8 cellular contexts compared by ENCODE assay signal in genomic region chr4:185210102-185210981, GRCh38. TPM values are rescaled to one million over a fixed set of nuclear protein-coding genes. Genes with fewer than 3 reads are reported as not detected.
DNase-seq lines count a peak whose midpoint lies in the region; ATAC-seq, FAIRE-seq and TF ChIP-seq lines count a peak whose summit lies in the region.

No MANE protein-coding gene starts in this region.

- H3K9me3 Mint-ChIP-seq in astrocyte (ENCODE audit: unreplicated experiment) = no peaks in the 10 kb centered on the region

- H3K36me3 Mint-ChIP-seq in astrocyte (ENCODE audit: low read depth, unreplicated experiment) = no peaks in the 10 kb centered on the region

- no TSS peak for BruUV-seq in A673 (replicated peaks; lab: Mats Ljungman, UMichigan)

- H2AFZ ChIP-seq in astrocyte (ENCODE audit: low read depth, low read length) = peak overlapping the region; percentile 77

- peak overlapping the region; percentile 92 for H3K27ac Mint-ChIP-seq in astrocyte (ENCODE audit: unreplicated experiment)

- H3K27me3 Mint-ChIP-seq in astrocyte (ENCODE audit: low read depth, unreplicated experiment) = no peaks in the 10 kb centered on the region

- H3K4me1 ChIP-seq in A673 (ENCODE audit: insufficient read depth, low read length, poor library complexity, severe bottlenecking) (peaks cover 16% of the 10 kb centered on the region), astrocyte (ENCODE audit: insufficient read depth, low read length) (peaks cover 14% of the 10 kb centered on the region), right atrium auricular region (peaks cover 0 to 27% of the 10 kb centered on the region in 2 donors), psoas muscle (peaks cover 14% of the 10 kb centered on the region)

- no peak for FAIRE-seq in astrocyte (lab: Jason Lieb, UNC)

- H3K4me3 Mint-ChIP-seq in astrocyte (ENCODE audit: unreplicated experiment) = peak overlapping the region; percentile 98

- 0 to 1% (median 1%) methylated on average over 52 to 84 of the region's 84 CpGs for WGBS in psoas muscle, 3 donors

- no peaks in the 10 kb centered on the region for H3K9me3 ChIP-seq in A673 (ENCODE audit: low read depth, low read length, poor library complexity, severe bottlenecking)
- no peaks in the 10 kb centered on the region for H3K9me3 ChIP-seq in SK-N-MC (ENCODE audit: low read depth, low read length)
- H3K9me3 ChIP-seq in astrocyte (ENCODE audit: insufficient read depth, low read depth, low read length) = no peaks in the 10 kb centered on the region
- H3K9me3 ChIP-seq in right atrium auricular region = no peaks in the 10 kb centered on the region
- H3K9me3 ChIP-seq in psoas muscle = no peaks in the 10 kb centered on the region

- H3K4me2 ChIP-seq in astrocyte (ENCODE audit: low read length) = peak overlapping the region; percentile 94

- peaks cover 53% of the 10 kb centered on the region for H3K79me2 ChIP-seq in astrocyte (ENCODE audit: insufficient read depth, low read length)

- H3K27me3 ChIP-seq in A673 (replicated peaks; ENCODE audit: insufficient read depth, low read depth, low read length, poor library complexity) = peaks cover 17% of the 10 kb centered on the region
- H3K27me3 ChIP-seq in astrocyte (ENCODE audit: insufficient read depth, low read length) = no peaks in the 10 kb centered on the region
- no peaks in the 10 kb centered on the region for H3K27me3 ChIP-seq in right atrium auricular region
- no peaks in the 10 kb centered on the region for H3K27me3 ChIP-seq in psoas muscle (ENCODE audit: insufficient read depth in 3 of 3, low read length in 2 of 3)

- peak overlapping the region; percentile 69 for H3K4me3 ChIP-seq in A673 (ENCODE audit: low read depth, low read length, poor library complexity, severe bottlenecking)
- H3K4me3 ChIP-seq in SK-N-MC = peak overlapping the region; percentile 95
- peak overlapping the region; percentile 86 for H3K4me3 ChIP-seq in astrocyte (ENCODE audit: insufficient read depth, low read depth, low read length)
- peak overlapping the region; percentile 72 to 79 for H3K4me3 ChIP-seq in right atrium auricular region
- peak overlapping the region; percentile 71 for H3K4me3 ChIP-seq in psoas muscle

- peak; percentile 8 for ATAC-seq in GM18520 (IDR thresholded peaks at IDR 0.05; ENCODE audit: unreplicated experiment)
- peak; percentile 5 for ATAC-seq in HG03066 (IDR thresholded peaks at IDR 0.05; ENCODE audit: low read depth, unreplicated experiment)
- ATAC-seq in psoas muscle = peak; percentile 47 to 55 (median 52)

- CTCF ChIA-PET in A673 (lab: Charles Lee) = interaction anchor here (1.0 kb wide), 1 partner anchor 26 kb away, joined by 3 read pairs; no protein-coding TSS in a partner anchor

- peaks cover 20% of the 10 kb centered on the region for H3K4me1 Mint-ChIP-seq in astrocyte (ENCODE audit: low read depth, unreplicated experiment)

- H3K27ac ChIP-seq in A673 (ENCODE audit: low read depth, low read length, poor library complexity, severe bottlenecking) (peak overlapping the region; percentile 40), SK-N-MC (no peak overlapping the region), astrocyte (ENCODE audit: low read depth, low read length) (peak overlapping the region; percentile 83), right atrium auricular region (peak overlapping the region; percentile 88 to 91), psoas muscle (peak overlapping the region; percentile 90)

- TF ChIP-seq CTCF in A673 (conservative IDR thresholded peaks at IDR 0.05; ENCODE audit: low read depth, low read length) (no peak), astrocyte (IDR thresholded peaks at IDR 0.05; ENCODE audit: insufficient read depth, low read depth, low read length) (no peak), right atrium auricular region (IDR thresholded peaks at IDR 0.05) (no peak), psoas muscle (IDR thresholded peaks at IDR 0.05) (no peak)

- intact Hi-C loops in A673 (cut with micrococcal nuclease; ENCODE audit: unreplicated experiment) = loop anchor here (2.0 kb wide), 1 partner anchor 170 kb away; no protein-coding TSS in a partner anchor
- intact Hi-C loops in psoas muscle (cut with DNase I) = loop anchor here (2.0 to 10.0 kb wide), 4 partner anchors 37 to 384 kb away; no protein-coding TSS in a partner anchor

- POLR2A ChIA-PET in A673 (lab: Charles Lee; ENCODE audit: low non-redundant PET) = no interaction called here

- H3K36me3 ChIP-seq in A673 (ENCODE audit: insufficient read depth, low read length, poor library complexity, severe bottlenecking) (no peaks in the 10 kb centered on the region), SK-N-MC (ENCODE audit: insufficient read depth, low read length) (no peaks in the 10 kb centered on the region), astrocyte (ENCODE audit: insufficient read depth, low read length) (no peaks in the 10 kb centered on the region), right atrium auricular region (no peaks in the 10 kb centered on the region), psoas muscle (ENCODE audit: insufficient read depth in 1 of 2, low read depth in 1 of 2) (no peaks in the 10 kb centered on the region)

- DNase-seq in A673 (ENCODE audit: low spot score) (peak; percentile 59), SK-N-MC (ENCODE audit: low read depth, low spot score) (no peak), astrocyte (ENCODE audit: low read depth) (peak; percentile 46), right atrium auricular region (ENCODE audit: low spot score) (no peak), psoas muscle (peak; percentile 61 to 72), NCI-H1048 (lab: John Stamatoyannopoulos, UW) (no peak)

- peaks cover 23% of the 10 kb centered on the region for H4K20me1 ChIP-seq in astrocyte (ENCODE audit: insufficient read depth, low read length)

- H3K9ac ChIP-seq in SK-N-MC (ENCODE audit: insufficient read length) (peak overlapping the region; percentile 70), astrocyte (ENCODE audit: low read length) (peak overlapping the region; percentile 89)

RNA-seq across cellular contexts. Expression of gene SNX25, which starts 0.9 kb away (rescaled TPM):
- 3.5 and 5.8 TPM in 2 replicates for total RNA-seq in A673 (2021)
- total RNA-seq in astrocyte = 29.2 and 29.5 TPM in 2 replicates
- 10 to 100 TPM; 13.2 to 16.8 TPM for total RNA-seq in right atrium auricular region
- 10 to 100 TPM in 2 of 4 donors, 1 to 10 TPM in 2; 9.1 to 12.0 (median 10.3) TPM for total RNA-seq in psoas muscle
- polyA plus RNA-seq in psoas muscle = 10 to 100 TPM in 1 of 3 donors, 1 to 10 TPM in 2; 5.3 to 13.0 (median 6.1) TPM

RNA-seq across cellular contexts. Expression of gene CFAP97, which starts 6.5 kb away (rescaled TPM):
- total RNA-seq in A673 (2021) = 28.9 and 35.1 TPM in 2 replicates
- total RNA-seq in astrocyte = 22.1 and 22.7 TPM in 2 replicates
- total RNA-seq in right atrium auricular region = 10 to 100 TPM; 14.1 to 15.1 TPM
- total RNA-seq in psoas muscle = 10 to 100 TPM; 10.1 to 20.3 (median 11.3) TPM
- 1 to 10 TPM; 3.0 to 7.7 (median 7.5) TPM for polyA plus RNA-seq in psoas muscle

Comparison
In these comparisons a context has a peak if more than half of its experiments do, and no peak if none do; other contexts are left out.
1. DNase-seq: peak in A673 (single experiment), astrocyte (single experiment) and psoas muscle (2 of 2); none in SK-N-MC (single experiment), right atrium auricular region (single experiment) and NCI-H1048 (single experiment).
2. Peak in every context shown above with its lines, with median percentiles within 50 percentile points of each other: H3K4me3 ChIP-seq and ATAC-seq.